ENCODE assay signal across 8 cellular contexts in the genomic region with DNA sequence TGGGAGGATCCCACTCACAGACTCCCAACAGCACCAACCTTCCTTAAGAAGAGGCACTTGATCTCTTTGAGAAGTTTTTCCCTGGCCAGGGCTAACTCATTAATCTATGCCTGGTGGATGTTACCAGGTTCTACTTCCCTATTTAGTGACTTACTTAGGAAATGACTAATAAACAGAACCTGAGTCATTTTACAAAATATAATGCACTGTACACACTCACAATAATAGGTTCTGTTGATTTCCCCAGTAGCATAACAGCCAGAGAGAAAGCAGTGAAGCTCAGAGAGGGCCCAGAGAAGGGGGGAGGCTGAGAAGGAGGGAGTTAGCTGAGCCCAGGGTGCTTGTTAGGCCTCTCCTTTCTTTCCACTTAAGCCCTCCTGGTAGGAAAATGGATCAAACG. TPM values are rescaled to one million over a fixed set of nuclear protein-coding genes. Genes with fewer than 3 reads are reported as not detected.
A peak's percentile ranks its signal among the peaks of the same experiment; 100 is the strongest.
DNase-seq lines count a peak whose midpoint lies in the region; ATAC-seq lines count a peak whose summit lies in the region.

No MANE protein-coding gene starts in this region.

- H3K27ac Mint-ChIP-seq in stimulated activated memory B cell treated with anti-CD40 and anti-IgM and Interleukin-4, amounts not matched to agents 10 μg/mL and 1 μg/mL and 100 μg/mL, for 72 hours: no peak overlapping the region
- H3K27ac Mint-ChIP-seq in activated CD4-positive, alpha-beta memory T cell treated with anti-CD3 and anti-CD28 coated beads, Interleukin-2, amount 10 ng/mL, durations not matched to agents 7 days and 5 days: no peak overlapping the region

- H3K4me3 Mint-ChIP-seq in stimulated activated memory B cell treated with anti-CD40 and anti-IgM and Interleukin-4, amounts not matched to agents 10 μg/mL and 1 μg/mL and 100 μg/mL, for 72 hours: no peak overlapping the region
- H3K4me3 Mint-ChIP-seq in activated CD4-positive, alpha-beta memory T cell treated with anti-CD3 and anti-CD28 coated beads, Interleukin-2, amount 10 ng/mL, durations not matched to agents 7 days and 5 days: no peak overlapping the region

- ATAC-seq in Right ventricle myocardium inferior (peak; percentile 28), Right ventricle myocardium superior (ENCODE audit: poor library complexity) (no peak), HG03039 (IDR thresholded peaks at IDR 0.05; ENCODE audit: unreplicated experiment) (peak; percentile 96)
- peak; percentile 91 for ATAC-seq in stimulated activated memory B cell treated with anti-CD40 and anti-IgM and Interleukin-4, amounts not matched to agents 10 μg/mL and 1 μg/mL and 100 μg/mL, for 72 hours

- intact Hi-C loops in Right ventricle myocardium inferior (cut with DNase I): no loop called here
- intact Hi-C loops in Right ventricle myocardium superior (cut with DNase I): no loop called here

- POLR2A ChIA-PET in activated CD4-positive, alpha-beta memory T cell treated with anti-CD3 and anti-CD28 coated beads, Interleukin-2, amount 10 ng/mL, durations not matched to agents 7 days and 5 days (lab: Charles Lee): no interaction called here

- peaks cover 13% of the 10 kb centered on the region for H3K27me3 Mint-ChIP-seq in stimulated activated memory B cell treated with anti-CD40 and anti-IgM and Interleukin-4, amounts not matched to agents 10 μg/mL and 1 μg/mL and 100 μg/mL, for 72 hours
- H3K27me3 Mint-ChIP-seq in activated CD4-positive, alpha-beta memory T cell treated with anti-CD3 and anti-CD28 coated beads, Interleukin-2, amount 10 ng/mL, durations not matched to agents 7 days and 5 days: peaks cover 3% of the 10 kb centered on the region

- H3K36me3 Mint-ChIP-seq in stimulated activated memory B cell treated with anti-CD40 and anti-IgM and Interleukin-4, amounts not matched to agents 10 μg/mL and 1 μg/mL and 100 μg/mL, for 72 hours: no peaks in the 10 kb centered on the region
- H3K36me3 Mint-ChIP-seq in activated CD4-positive, alpha-beta memory T cell treated with anti-CD3 and anti-CD28 coated beads, Interleukin-2, amount 10 ng/mL, durations not matched to agents 7 days and 5 days (ENCODE audit: low read depth): no peaks in the 10 kb centered on the region

- CTCF ChIA-PET in activated CD4-positive, alpha-beta memory T cell treated with anti-CD3 and anti-CD28 coated beads, Interleukin-2, amount 10 ng/mL, durations not matched to agents 7 days and 5 days (lab: Charles Lee): no interaction called here

- H3K9me3 Mint-ChIP-seq in stimulated activated memory B cell treated with anti-CD40 and anti-IgM and Interleukin-4, amounts not matched to agents 10 μg/mL and 1 μg/mL and 100 μg/mL, for 72 hours: no peaks in the 10 kb centered on the region
- no peaks in the 10 kb centered on the region for H3K9me3 Mint-ChIP-seq in activated CD4-positive, alpha-beta memory T cell treated with anti-CD3 and anti-CD28 coated beads, Interleukin-2, amount 10 ng/mL, durations not matched to agents 7 days and 5 days

- no peaks in the 10 kb centered on the region for H3K4me1 Mint-ChIP-seq in stimulated activated memory B cell treated with anti-CD40 and anti-IgM and Interleukin-4, amounts not matched to agents 10 μg/mL and 1 μg/mL and 100 μg/mL, for 72 hours
- peaks cover 10% of the 10 kb centered on the region for H3K4me1 Mint-ChIP-seq in activated CD4-positive, alpha-beta memory T cell treated with anti-CD3 and anti-CD28 coated beads, Interleukin-2, amount 10 ng/mL, durations not matched to agents 7 days and 5 days

- DNase-seq in Right ventricle myocardium inferior (ENCODE audit: missing footprints) (no peak), Right ventricle myocardium superior (no peak), RPMI7951 (ENCODE audit: low read depth) (peak; percentile 8), iPS-NIHi7 (ENCODE audit: extremely low spot score) (no peak), mesenteric fat pad (ENCODE audit: low spot score) (no peak)
- DNase-seq in activated CD4-positive, alpha-beta memory T cell treated with anti-CD3 and anti-CD28 coated beads, Interleukin-2, amount 10 ng/mL, durations not matched to agents 7 days and 5 days: no peak

RNA-seq across cellular contexts. Expression of a gene that starts 27.1 kb away (rescaled TPM):
- total RNA-seq in Right ventricle myocardium inferior (98.9 TPM), Right ventricle myocardium superior (93.2 TPM), mesenteric fat pad (11.7 TPM)
- total RNA-seq in RPMI7951 (2014; rRNA removed; shearing (Covaris generic)): 0.10 and 0.36 TPM in 2 replicates
- under 1 TPM; 0.23 to 0.30 TPM for total RNA-seq in activated CD4-positive, alpha-beta memory T cell treated with anti-CD3 and anti-CD28 coated beads, Interleukin-2, amount 10 ng/mL, durations not matched to agents 7 days and 5 days
